Comparison of ENCODE assay signal across 8 cellular contexts in the genomic region with DNA sequence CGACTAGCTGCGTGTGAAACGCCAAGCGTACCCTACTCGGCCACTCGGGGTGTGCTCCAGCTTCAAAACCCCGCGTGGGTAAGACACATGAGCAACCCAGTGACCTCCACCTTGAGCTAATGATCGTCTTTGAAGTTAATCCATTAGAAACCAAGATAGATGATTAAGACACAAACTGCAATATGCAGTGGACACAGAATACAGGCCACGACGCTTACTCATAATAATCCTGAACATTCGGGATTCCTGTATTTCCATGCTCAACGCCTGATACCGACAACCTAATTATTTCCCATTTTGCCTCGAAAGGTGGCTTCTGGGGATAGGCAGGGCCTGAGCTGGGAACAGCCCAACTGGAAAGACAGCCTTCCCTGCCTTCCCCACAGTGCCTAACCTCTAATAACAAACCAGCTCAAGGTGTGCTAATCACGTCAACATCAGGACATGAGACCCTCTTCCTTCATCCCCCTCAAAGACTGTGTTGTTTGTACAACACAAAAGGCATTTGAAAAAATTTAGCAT.
DNase-seq lines count a peak whose midpoint lies in the region; ATAC-seq and TF ChIP-seq lines count a peak whose summit lies in the region.

No MANE protein-coding gene starts in this region.

- H3K36me3 ChIP-seq in NT2/D1 (ENCODE audit: insufficient read depth, insufficient read length, low read length): peaks cover 33% of the 10 kb centered on the region
- no peaks in the 10 kb centered on the region for H3K36me3 ChIP-seq in parathyroid adenoma (ENCODE audit: control insufficient read depth, insufficient read depth, low read length)

- H3K9me3 ChIP-seq in NT2/D1 (ENCODE audit: insufficient read depth, low read length): no peaks in the 10 kb centered on the region
- no peaks in the 10 kb centered on the region for H3K9me3 ChIP-seq in parathyroid adenoma (ENCODE audit: control insufficient read depth, low read length)

- H3K4me1 ChIP-seq in NT2/D1 (ENCODE audit: insufficient read depth, insufficient read length): peaks cover 3% of the 10 kb centered on the region
- H3K4me1 ChIP-seq in parathyroid adenoma: peaks cover 5% of the 10 kb centered on the region

- H3K4me3 ChIP-seq in NT2/D1 (ENCODE audit: insufficient read length, low read depth) (peak overlapping the region; percentile 24), epithelial cell of esophagus (ENCODE audit: low read length) (peak overlapping the region; percentile 49), parathyroid adenoma (ENCODE audit: low read depth, low read length) (peak overlapping the region; percentile 49)

- no peak overlapping the region for H3K27ac ChIP-seq in parathyroid adenoma

- no peak for TF ChIP-seq CTCF in epithelial cell of esophagus (IDR thresholded peaks at IDR 0.05; ENCODE audit: insufficient read depth, low read depth, low read length, missing control alignments)
- no peak for TF ChIP-seq CTCF in parathyroid adenoma (IDR thresholded peaks at IDR 0.05)

- H3K9ac ChIP-seq in NT2/D1 (ENCODE audit: insufficient read length, low read depth): peak overlapping the region; percentile 72
- no peak overlapping the region for H3K9ac ChIP-seq in parathyroid adenoma

- ATAC-seq in GM21360 (IDR thresholded peaks at IDR 0.05; ENCODE audit: unreplicated experiment) (no peak), GM18868 (IDR thresholded peaks at IDR 0.05; ENCODE audit: unreplicated experiment) (no peak)

- H2AFZ ChIP-seq in parathyroid adenoma: peak overlapping the region; percentile 48

- no peaks in the 10 kb centered on the region for H3K79me2 ChIP-seq in parathyroid adenoma

- peaks cover 5% of the 10 kb centered on the region for H3K27me3 ChIP-seq in NT2/D1 (ENCODE audit: insufficient read depth, insufficient read length)
- no peaks in the 10 kb centered on the region for H3K27me3 ChIP-seq in parathyroid adenoma (ENCODE audit: control insufficient read depth, insufficient read depth, low read length)

- peak overlapping the region; percentile 77 for H3K4me2 ChIP-seq in parathyroid adenoma (ENCODE audit: low read length)

- peak; percentile 46 for DNase-seq in ELF-1 (ENCODE audit: low read depth, low spot score)
- no peak for DNase-seq in NT2/D1 (ENCODE audit: low read depth, low spot score)
- no peak for DNase-seq in epithelial cell of esophagus (ENCODE audit: low read depth)
- no peak for DNase-seq in CD1c-positive myeloid dendritic cell (ENCODE audit: extremely low spot score)
- DNase-seq in NCI-H2196 (lab: John Stamatoyannopoulos, UW; ENCODE audit: unreplicated experiment): no peak
